ENCODE assay signal across 8 cellular contexts in genomic region chr1:34928865-34929496, GRCh38. TPM values are rescaled to one million over a fixed set of nuclear protein-coding genes. Genes with fewer than 3 reads are reported as not detected.
DNase-seq lines count a peak whose midpoint lies in the region; ATAC-seq and TF ChIP-seq lines count a peak whose summit lies in the region.

No MANE protein-coding gene starts in this region.

- ATAC-seq in left ventricle myocardium superior (no peak), GM19023 (IDR thresholded peaks at IDR 0.05; ENCODE audit: unreplicated experiment) (no peak)
- ATAC-seq in activated T-cell treated with anti-CD3 and anti-CD28 coated beads, Interleukin-2, amount 50 U/mL, for 72 hours (replicated peaks in 1 of 2): peak; percentile 46 to 53

- H2AFZ ChIP-seq in GM23248: no peak overlapping the region

- TF ChIP-seq CTCF in cardiac muscle cell (IDR thresholded peaks at IDR 0.05; ENCODE audit: low read depth, low read length): no peak
- no peak for TF ChIP-seq CTCF in transverse colon (IDR thresholded peaks at IDR 0.05)

- intact Hi-C loops in left ventricle myocardium superior (cut with micrococcal nuclease): no loop called here
- intact Hi-C loops in transverse colon (cut with DNase I; ENCODE audit: low total_unique reads): no loop called here

- no peak overlapping the region for H3K27ac ChIP-seq in cardiac muscle cell
- H3K27ac ChIP-seq in transverse colon: no peak overlapping the region
- H3K27ac ChIP-seq in GM23248: no peak overlapping the region

- H3K27me3 ChIP-seq in cardiac muscle cell (peaks cover 95% of the 10 kb centered on the region), transverse colon (peaks cover 71% of the 10 kb centered on the region), GM23248 (replicated peaks; ENCODE audit: insufficient read depth) (peaks cover 42% of the 10 kb centered on the region)

- H3K4me1 Mint-ChIP-seq in activated T-cell treated with anti-CD3 and anti-CD28 coated beads, Interleukin-2, amount 50 U/mL, for 72 hours (ENCODE audit: low read depth): peaks cover 9% of the 10 kb centered on the region

- TF ChIP-seq EP300 in transverse colon (IDR thresholded peaks at IDR 0.05; ENCODE audit: low read depth): no peak

- no peak overlapping the region for H3K4me2 ChIP-seq in GM23248 (ENCODE audit: unreplicated experiment)

- 0% methylated on average over 26 of the region's 57 CpGs; no CpG with 5 or more reads in 1 of the 2 donors for WGBS in transverse colon (ENCODE audit: low coverage in 1 of 2), 2 donors
- WGBS in GM23248 (ENCODE audit: low coverage in 1 of 2, low lambda C conversion rate in 2 of 2, missing lambda C conversion rate in 2 of 2), 2 experiments: 1 to 2% methylated on average over 25 to 34 of the region's 57 CpGs

- in situ Hi-C loops in transverse colon (cut with MboI; ENCODE audit: low pct_ligation_motif_present in 1 of 4, low pct_unique_long_range_greater_than_20kb in 1 of 4, low sequenced_read_pairs in 3 of 4) (no loop called here), GM23248 (cut with MboI) (no loop called here)

- H3K36me3 ChIP-seq in cardiac muscle cell (no peaks in the 10 kb centered on the region), transverse colon (no peaks in the 10 kb centered on the region), GM23248 (ENCODE audit: low read depth) (no peaks in the 10 kb centered on the region)

- no peaks in the 10 kb centered on the region for H3K79me2 ChIP-seq in GM23248 (ENCODE audit: insufficient read depth)

- no peaks in the 10 kb centered on the region for H3F3A ChIP-seq in GM23248 (ENCODE audit: insufficient read depth)

- H3K4me1 ChIP-seq in cardiac muscle cell (ENCODE audit: low read depth) (no peaks in the 10 kb centered on the region), transverse colon (peaks cover 4 to 8% (median 8%) of the 10 kb centered on the region in 4 donors), GM23248 (ENCODE audit: insufficient read depth) (no peaks in the 10 kb centered on the region)

- DNase-seq in cardiac muscle cell (ENCODE audit: low read depth in 1 of 2, low spot score in 1 of 2): peak in 1 of 2 donors; percentile 35
- DNase-seq in left ventricle myocardium superior: no peak
- peak; percentile 13 to 19 for DNase-seq in activated T-cell treated with anti-CD3 and anti-CD28 coated beads, Interleukin-2, amount 50 U/mL, for 72 hours
- DNase-seq in left kidney (ENCODE audit: low read depth, low spot score): peak; percentile 47
- DNase-seq in transverse colon: no peak
- DNase-seq in GM23248: no peak
- DNase-seq in D341Med (ENCODE audit: low spot score): no peak

- no peak for TF ChIP-seq POLR2A in transverse colon (IDR thresholded peaks at IDR 0.05)

- peak overlapping the region; percentile 11 for H3K27ac Mint-ChIP-seq in activated T-cell treated with anti-CD3 and anti-CD28 coated beads, Interleukin-2, amount 50 U/mL, for 72 hours

- H3K9me3 Mint-ChIP-seq in activated T-cell treated with anti-CD3 and anti-CD28 coated beads, Interleukin-2, amount 50 U/mL, for 72 hours: no peaks in the 10 kb centered on the region

- peaks cover 5% of the 10 kb centered on the region in 2 donors for H3K36me3 Mint-ChIP-seq in activated T-cell treated with anti-CD3 and anti-CD28 coated beads, Interleukin-2, amount 50 U/mL, for 72 hours (ENCODE audit: insufficient read depth in 2 of 2)

- peak overlapping the region; percentile 76 to 91 for H3K4me3 Mint-ChIP-seq in activated T-cell treated with anti-CD3 and anti-CD28 coated beads, Interleukin-2, amount 50 U/mL, for 72 hours

- H3K9me3 ChIP-seq in cardiac muscle cell (ENCODE audit: low read depth) (no peaks in the 10 kb centered on the region), transverse colon (no peaks in the 10 kb centered on the region), GM23248 (ENCODE audit: low read depth) (no peaks in the 10 kb centered on the region)

- H4K20me1 ChIP-seq in GM23248 (ENCODE audit: insufficient read depth): no peaks in the 10 kb centered on the region

- H3K4me3 ChIP-seq in cardiac muscle cell (peak overlapping the region; percentile 62), transverse colon (peak overlapping the region in 3 of 4 donors; percentile 22 to 51 (median 42)), GM23248 (no peak overlapping the region)

- H3K9ac ChIP-seq in GM23248: no peak overlapping the region

- H3K9me2 ChIP-seq in GM23248 (ENCODE audit: insufficient read depth): no peaks in the 10 kb centered on the region

- peaks cover 67% of the 10 kb centered on the region for H3K27me3 Mint-ChIP-seq in activated T-cell treated with anti-CD3 and anti-CD28 coated beads, Interleukin-2, amount 50 U/mL, for 72 hours (ENCODE audit: low read depth)

RNA-seq across cellular contexts. Expression of gene DLGAP3, which starts 0.5 kb away (rescaled TPM):
- 0.42 and 0.95 TPM in 2 replicates for total RNA-seq in cardiac muscle cell
- 0.26 and 0.48 TPM in 2 replicates for polyA plus RNA-seq in cardiac muscle cell
- total RNA-seq in left ventricle myocardium superior: 0.10 TPM
- 1 to 10 TPM; 1.4 to 1.8 TPM for total RNA-seq in activated T-cell treated with anti-CD3 and anti-CD28 coated beads, Interleukin-2, amount 50 U/mL, for 72 hours
- total RNA-seq in transverse colon: 1 to 10 TPM in 2 of 4 donors, under 1 TPM in 2; 0.14 to 1.4 (median 0.64) TPM
- 0.11 TPM in 1 of 2 replicates, not detected in the other for total RNA-seq in GM23248 (2014; rRNA removed; shearing (Covaris generic))
- not detected in 2 replicates for polyA plus RNA-seq in GM23248 (2016; fragmentation: Nextera tagmentation; extraction: Ambion mirVana)

RNA-seq across cellular contexts. Expression of gene TMEM35B, which starts 56.2 kb away (rescaled TPM):
- total RNA-seq in cardiac muscle cell: 6.8 and 14.5 TPM in 2 replicates
- 24.3 and 42.7 TPM in 2 replicates for polyA plus RNA-seq in cardiac muscle cell
- 7.8 TPM for total RNA-seq in left ventricle myocardium superior
- total RNA-seq in activated T-cell treated with anti-CD3 and anti-CD28 coated beads, Interleukin-2, amount 50 U/mL, for 72 hours: 10 to 100 TPM; 27.1 to 29.8 TPM
- 10 to 100 TPM in 3 of 4 donors, not detected in 1; 24.3 to 35.8 (median 26.5) TPM for total RNA-seq in transverse colon
- 49.9 and 61.3 TPM in 2 replicates for total RNA-seq in GM23248 (2014; rRNA removed; shearing (Covaris generic))
- 104 and 114 TPM in 2 replicates for polyA plus RNA-seq in GM23248 (2016; fragmentation: Nextera tagmentation; extraction: Ambion mirVana)

Comparison
In these comparisons a context has a peak if more than half of its experiments do, and no peak if none do; other contexts are left out.
1. DNase-seq: peak in activated T-cell treated with anti-CD3 and anti-CD28 coated beads, Interleukin-2, amount 50 U/mL, for 72 hours (2 of 2) and left kidney (single experiment); none in left ventricle myocardium superior (single experiment), transverse colon (single experiment), GM23248 (single experiment) and D341Med (single experiment).
2. ATAC-seq: peak in activated T-cell treated with anti-CD3 and anti-CD28 coated beads, Interleukin-2, amount 50 U/mL, for 72 hours (2 of 2); none in left ventricle myocardium superior (single experiment) and GM19023 (single experiment).